In genomic region chr1:202197670-202198359, GRCh38 we compare ENCODE assay signal across 30 cellular contexts. TPM values are rescaled to one million over a fixed set of nuclear protein-coding genes. Genes with fewer than 3 reads are reported as not detected.
DNase-seq lines count a peak whose midpoint lies in the region; ATAC-seq, FAIRE-seq and TF ChIP-seq lines count a peak whose summit lies in the region.
"Had no signal": no experiment of that assay in that cellular context is flagged by ENCODE, and none has a peak within 500 bp of the region (broad histone marks: within the 10 kb centered on the region; RNA-seq: fewer than 3 reads in every experiment).

No MANE protein-coding gene starts in this region.

- H3K36me3 ChIP-seq in keratinocyte (ENCODE audit: control insufficient read depth in 2 of 2, extremely low read depth in 1 of 2, insufficient read depth in 2 of 2, low read length in 2 of 2) (no peaks in the 10 kb centered on the region), prostate gland (no peaks in the 10 kb centered on the region)
- H3K36me3 ChIP-seq: SJCRH30, upper lobe of right lung had no signal

- H3K4me3 Mint-ChIP-seq in T-helper 17 cell, result no peak overlapping the region
- no peak overlapping the region for H3K4me3 Mint-ChIP-seq in activated T-cell treated with anti-CD3 and anti-CD28 coated beads, Interleukin-2, amount 50 U/mL, for 4 hours
- H3K4me3 Mint-ChIP-seq: activated CD4-positive, alpha-beta T cell treated with anti-CD3 and anti-CD28 coated beads, Interleukin-2, amount 10 ng/mL, durations not matched to agents 24 days and 14 days; activated CD8-positive, alpha-beta memory T cell treated with anti-CD3 and anti-CD28 coated beads, Interleukin-2, amount 10 ng/mL, durations not matched to agents 7 days and 5 days; activated T-cell treated with anti-CD3 and anti-CD28 coated beads, Interleukin-2, amount 50 U/mL, for 72 hours; GM23338; HFFc6; nephron progenitor cell; WTC11 had no signal

- H4K20me1 ChIP-seq in keratinocyte (ENCODE audit: control insufficient read depth, extremely low read depth, insufficient read depth, low read length), result peaks cover 3% of the 10 kb centered on the region

- no peaks in the 10 kb centered on the region for H3K79me2 ChIP-seq in keratinocyte (ENCODE audit: control insufficient read depth, insufficient read depth, low read length)
- H3K79me2 ChIP-seq: hepatocyte had no signal

- H3K4me1 Mint-ChIP-seq in T-helper 17 cell, result peaks cover 20% of the 10 kb centered on the region
- peaks cover 37% of the 10 kb centered on the region for H3K4me1 Mint-ChIP-seq in activated T-cell treated with anti-CD3 and anti-CD28 coated beads, Interleukin-2, amount 50 U/mL, for 4 hours (ENCODE audit: low read depth)

- TF ChIP-seq CTCF in D721Med (IDR thresholded peaks at IDR 0.05; ENCODE audit: insufficient read depth, missing control alignments), result no peak
- no peak for TF ChIP-seq CTCF in keratinocyte (optimal IDR thresholded peaks at IDR 0.05 in 1 of 3, IDR thresholded peaks at IDR 0.05 in 1 of 3, conservative IDR thresholded peaks at IDR 0.05 in 1 of 3; ENCODE audit: extremely low read depth in 1 of 3, insufficient read depth in 2 of 3, low read length in 3 of 3)
- TF ChIP-seq CTCF in prostate gland (IDR thresholded peaks at IDR 0.05), result no peak

- peaks cover 5% of the 10 kb centered on the region for H3K9me1 ChIP-seq in keratinocyte (ENCODE audit: control insufficient read depth, extremely low read depth, insufficient read depth, low read length)

- no peak for TF ChIP-seq POLR2A in prostate gland (IDR thresholded peaks at IDR 0.05)

- peak; percentile 24 for ATAC-seq in T-helper 17 cell
- ATAC-seq in activated T-cell treated with anti-CD3 and anti-CD28 coated beads, Interleukin-2, amount 50 U/mL, for 4 hours, result no peak
- ATAC-seq: activated CD8-positive, alpha-beta memory T cell treated with anti-CD3 and anti-CD28 coated beads, Interleukin-2, amount 10 ng/mL, durations not matched to agents 7 days and 5 days; GM23338; upper lobe of right lung; WTC11 had no signal

- 46% methylated on average over 7 of the region's 7 CpGs for WGBS in prostate gland

- no peaks in the 10 kb centered on the region for H3K9me3 Mint-ChIP-seq in activated T-cell treated with anti-CD3 and anti-CD28 coated beads, Interleukin-2, amount 50 U/mL, for 4 hours
- H3K9me3 Mint-ChIP-seq: activated CD4-positive, alpha-beta T cell treated with anti-CD3 and anti-CD28 coated beads, Interleukin-2, amount 10 ng/mL, durations not matched to agents 24 days and 14 days; activated T-cell treated with anti-CD3 and anti-CD28 coated beads, Interleukin-2, amount 50 U/mL, for 72 hours; GM23338; HFFc6; WTC11 had no signal

- peaks cover 22% of the 10 kb centered on the region for H3K4me1 ChIP-seq in keratinocyte (ENCODE audit: control insufficient read depth, extremely low read depth, insufficient read depth, low read length)
- peaks cover 3% of the 10 kb centered on the region for H3K4me1 ChIP-seq in prostate gland (replicated peaks)
- H3K4me1 ChIP-seq: SJCRH30, upper lobe of right lung had no signal

- no peaks in the 10 kb centered on the region for H3K36me3 Mint-ChIP-seq in T-helper 17 cell (ENCODE audit: low read depth)
- H3K36me3 Mint-ChIP-seq in activated T-cell treated with anti-CD3 and anti-CD28 coated beads, Interleukin-2, amount 50 U/mL, for 4 hours (ENCODE audit: insufficient read depth), result no peaks in the 10 kb centered on the region
- H3K36me3 Mint-ChIP-seq: activated CD8-positive, alpha-beta memory T cell treated with anti-CD3 and anti-CD28 coated beads, Interleukin-2, amount 10 ng/mL, durations not matched to agents 7 days and 5 days; WTC11 had no signal

- H3K27ac ChIP-seq in keratinocyte (ENCODE audit: control insufficient read depth, insufficient read depth, low read length) (no peak overlapping the region), prostate gland (no peak overlapping the region)
- H3K27ac ChIP-seq: C4-2B, epithelial cell of prostate, hepatocyte, SJCRH30, upper lobe of right lung had no signal

- intact Hi-C loops in prostate gland (cut with DNase I), result no loop called here

- H3K4me3 ChIP-seq in keratinocyte (ENCODE audit: control insufficient read depth in 2 of 3, extremely low read depth in 1 of 3, insufficient read depth in 2 of 3, low read depth in 1 of 3, low read length in 3 of 3) (no peak overlapping the region), prostate gland (no peak overlapping the region)
- H3K4me3 ChIP-seq: GM23338, hepatocyte, lung, SJCRH30, upper lobe of right lung had no signal

- peaks cover 17% of the 10 kb centered on the region for H3K27me3 ChIP-seq in keratinocyte (ENCODE audit: control insufficient read depth, extremely low read depth, insufficient read depth, low read length)
- H3K27me3 ChIP-seq in prostate gland (replicated peaks; ENCODE audit: insufficient read depth), result peaks cover 3% of the 10 kb centered on the region

- H3K27me3 Mint-ChIP-seq in T-helper 17 cell, result peaks cover 43% of the 10 kb centered on the region
- peaks cover 26% of the 10 kb centered on the region for H3K27me3 Mint-ChIP-seq in activated T-cell treated with anti-CD3 and anti-CD28 coated beads, Interleukin-2, amount 50 U/mL, for 4 hours (ENCODE audit: low read depth)

- dilution Hi-C loops in keratinocyte (cut with MboI; ENCODE audit: extremely low pct_ligation_motif_present, low sequenced_read_pairs), result no loop called here

- H3K4me2 ChIP-seq in keratinocyte (ENCODE audit: control insufficient read depth, extremely low read depth, insufficient read depth, low read depth, low read length), result no peak overlapping the region
- H3K4me2 ChIP-seq: GM23338, hepatocyte had no signal

- no peak overlapping the region for H2AFZ ChIP-seq in keratinocyte (ENCODE audit: control insufficient read depth, low read length)
- H2AFZ ChIP-seq: GM23338, hepatocyte had no signal

- FAIRE-seq in D721Med (lab: Jason Lieb, UNC), result peak; percentile 46
- FAIRE-seq in keratinocyte (lab: Jason Lieb, UNC), result peak; percentile 92

- no peak overlapping the region for H3K27ac Mint-ChIP-seq in T-helper 17 cell
- H3K27ac Mint-ChIP-seq: activated CD4-positive, alpha-beta T cell treated with anti-CD3 and anti-CD28 coated beads, Interleukin-2, amount 10 ng/mL, durations not matched to agents 24 days and 14 days; activated CD8-positive, alpha-beta memory T cell treated with anti-CD3 and anti-CD28 coated beads, Interleukin-2, amount 10 ng/mL, durations not matched to agents 7 days and 5 days; activated T-cell treated with anti-CD3 and anti-CD28 coated beads, Interleukin-2, amount 50 U/mL, for 72 hours; GM23338; HFFc6; nephron progenitor cell; WTC11 had no signal

- DNase-seq in D721Med (ENCODE audit: insufficient read length, low spot score) (no peak), T-helper 17 cell (no peak), keratinocyte (ENCODE audit: low read depth, low spot score) (no peak), prostate gland (ENCODE audit: low spot score) (no peak), activated gamma-delta T cell treated with Interleukin-2 at 50 U/mL for 16 hours (no peak), LoVo (ENCODE audit: low spot score) (no peak)
- peak; percentile 16 to 19 for DNase-seq in stimulated activated CD8-positive, alpha-beta memory T cell treated with anti-CD3 and anti-CD28 coated beads, Interleukin-7, amount 100 ng/mL, for 4 hours (ENCODE audit: low read depth in 2 of 2)
- DNase-seq in activated T-cell treated with anti-CD3 and anti-CD28 coated beads, Interleukin-2, amount 50 U/mL, for 4 hours, result no peak
- DNase-seq: activated CD4-positive, alpha-beta T cell treated with anti-CD3 and anti-CD28 coated beads, Interleukin-2, amount 10 ng/mL, durations not matched to agents 24 days and 14 days; activated CD8-positive, alpha-beta memory T cell treated with anti-CD3 and anti-CD28 coated beads, Interleukin-2, amount 10 ng/mL, durations not matched to agents 7 days and 5 days; activated naive CD4-positive, alpha-beta T cell; activated T-cell treated with anti-CD3 and anti-CD28 coated beads, Interleukin-2, amount 50 U/mL, for 72 hours; amygdala; Calu3; HFFc6; NCI-H1048; NCI-H187; NCI-H2171; nephron progenitor cell; SJCRH30; upper lobe of right lung had no signal

- H3K9ac ChIP-seq in keratinocyte (ENCODE audit: control insufficient read depth, extremely low read depth, insufficient read depth, low read length), result no peak overlapping the region

- H3K9me3 ChIP-seq in T-helper 17 cell (ENCODE audit: control insufficient read depth, low read length, poor library complexity, severe bottlenecking) (no peaks in the 10 kb centered on the region), keratinocyte (ENCODE audit: control insufficient read depth, low read depth, low read length) (no peaks in the 10 kb centered on the region), prostate gland (no peaks in the 10 kb centered on the region)
- H3K9me3 ChIP-seq: SJCRH30, upper lobe of right lung had no signal

RNA-seq across cellular contexts. Expression of gene LGR6, which starts 4.2 kb away (rescaled TPM):
- total RNA-seq in T-helper 17 cell, result under 1 TPM; 0.13 to 0.25 TPM
- polyA plus RNA-seq in keratinocyte, result 0.39 to 1.5 TPM (median 0.42 TPM) in 3 replicates
- polyA plus RNA-seq in keratinocyte (2011; ENCODE audit: low read depth), result not detected
- polyA plus RNA-seq in keratinocyte (2011; cell fraction: cytosol; rRNA removed), result 0.38 and 0.39 TPM in 2 replicates
- 2.4 and 3.1 TPM in 2 replicates for polyA plus RNA-seq in keratinocyte (2011; cell fraction: nucleus; rRNA removed)
- polyA plus RNA-seq in keratinocyte (2012; ENCODE audit: low replicate concordance), result 1.6 TPM in 1 of 2 replicates, not detected in the other
- polyA minus RNA-seq in keratinocyte, result 0.30 to 2.5 TPM (median 1.1 TPM) in 3 replicates
- polyA minus RNA-seq in keratinocyte (2011; cell fraction: cytosol; rRNA and poly(A)+ RNA removed), result not detected
- 2.2 and 2.4 TPM in 2 replicates for polyA minus RNA-seq in keratinocyte (2011; cell fraction: nucleus; rRNA and poly(A)+ RNA removed)
- under 1 TPM in 2 of 3 donors, not detected in 1; 0.08 to 0.21 TPM for total RNA-seq in activated T-cell treated with anti-CD3 and anti-CD28 coated beads, Interleukin-2, amount 50 U/mL, for 4 hours
- total RNA-seq in prostate gland, result 10 to 100 TPM in 1 of 2 donors, 1 to 10 TPM in 1; 8.0 to 25.6 TPM
- total RNA-seq: activated CD4-positive, alpha-beta T cell treated with anti-CD3 and anti-CD28 coated beads, Interleukin-2, amount 10 ng/mL, durations not matched to agents 24 days and 14 days; Calu3; HFFc6; SJCRH30 had no signal

RNA-seq across cellular contexts. Expression of gene PTPN7, which starts 37.4 kb away (rescaled TPM):
- total RNA-seq in T-helper 17 cell, result 100 to 1,000 TPM in 1 of 2 donors, 10 to 100 TPM in 1; 97.5 to 101 TPM
- 0.06 to 0.10 TPM in 2 of 3 replicates, not detected in the other for polyA plus RNA-seq in keratinocyte
- not detected for polyA plus RNA-seq in keratinocyte (2011; ENCODE audit: low read depth)
- not detected in 2 replicates for polyA plus RNA-seq in keratinocyte (2011; cell fraction: cytosol; rRNA removed)
- not detected in 2 replicates for polyA plus RNA-seq in keratinocyte (2011; cell fraction: nucleus; rRNA removed)
- not detected in 2 replicates for polyA plus RNA-seq in keratinocyte (2012; ENCODE audit: low replicate concordance)
- not detected in 3 replicates for polyA minus RNA-seq in keratinocyte
- polyA minus RNA-seq in keratinocyte (2011; cell fraction: cytosol; rRNA and poly(A)+ RNA removed), result not detected
- polyA minus RNA-seq in keratinocyte (2011; cell fraction: nucleus; rRNA and poly(A)+ RNA removed), result not detected in 2 replicates
- total RNA-seq in activated T-cell treated with anti-CD3 and anti-CD28 coated beads, Interleukin-2, amount 50 U/mL, for 4 hours, result 100 to 1,000 TPM; 304 to 352 (median 331) TPM
- total RNA-seq in prostate gland, result 10 to 100 TPM in 1 of 2 donors, under 1 TPM in 1; 0.73 to 61.8 TPM
- total RNA-seq: Calu3, GM23338, hepatocyte, HFFc6, NCI-H460, osteocyte, renal cortical epithelial cell had no signal
- polyA plus RNA-seq: GM23338 had no signal

RNA-seq across cellular contexts. Expression of gene ARL8A, which starts 53.3 kb away (rescaled TPM):
- total RNA-seq in T-helper 17 cell, result 10 to 100 TPM; 71.9 to 76.4 TPM
- 48.4 to 64.0 TPM (median 58.6 TPM) in 3 replicates for polyA plus RNA-seq in keratinocyte
- polyA plus RNA-seq in keratinocyte (2011; ENCODE audit: low read depth), result 19.2 TPM
- polyA plus RNA-seq in keratinocyte (2011; cell fraction: cytosol; rRNA removed), result 44.6 and 49.6 TPM in 2 replicates
- polyA plus RNA-seq in keratinocyte (2011; cell fraction: nucleus; rRNA removed), result 41.2 and 45.1 TPM in 2 replicates
- polyA plus RNA-seq in keratinocyte (2012; ENCODE audit: low replicate concordance), result 43.5 and 73.8 TPM in 2 replicates
- 23.9 to 32.6 TPM (median 30.4 TPM) in 3 replicates for polyA minus RNA-seq in keratinocyte
- 52.6 TPM for polyA minus RNA-seq in keratinocyte (2011; cell fraction: cytosol; rRNA and poly(A)+ RNA removed)
- polyA minus RNA-seq in keratinocyte (2011; cell fraction: nucleus; rRNA and poly(A)+ RNA removed), result 13.0 and 14.0 TPM in 2 replicates
- 10 to 100 TPM; 48.9 to 55.0 (median 52.1) TPM for total RNA-seq in activated T-cell treated with anti-CD3 and anti-CD28 coated beads, Interleukin-2, amount 50 U/mL, for 4 hours
- 100 to 1,000 TPM in 1 of 2 donors, 10 to 100 TPM in 1; 39.9 to 102 TPM for total RNA-seq in prostate gland

Comparison
In these comparisons a context has a peak if more than half of its experiments do, and no peak if none do; other contexts are left out.
1. DNase-seq: peak in stimulated activated CD8-positive, alpha-beta memory T cell treated with anti-CD3 and anti-CD28 coated beads, Interleukin-7, amount 100 ng/mL, for 4 hours (2 of 2); none in D721Med (single experiment), T-helper 17 cell (0 of 3), keratinocyte (single experiment), activated T-cell treated with anti-CD3 and anti-CD28 coated beads, Interleukin-2, amount 50 U/mL, for 4 hours (single experiment), prostate gland (single experiment), activated gamma-delta T cell treated with Interleukin-2 at 50 U/mL for 16 hours (single experiment) and LoVo (single experiment).
2. RNA of gene LGR6, which starts 4.2 kb away (total RNA-seq): 8.0 to 25.6 TPM in prostate gland; 0.13 to 0.25 TPM in T-helper 17 cell and 0.08 to 0.21 TPM in activated T-cell treated with anti-CD3 and anti-CD28 coated beads, Interleukin-2, amount 50 U/mL, for 4 hours; every median in the first group is over 4 times any median in the second.